8 cellular contexts compared by ENCODE assay signal in genomic region chr10:62817763-62818425, GRCh38. TPM values are rescaled to one million over a fixed set of nuclear protein-coding genes. Genes with fewer than 3 reads are reported as not detected.
DNase-seq lines count a peak whose midpoint lies in the region; ATAC-seq and TF ChIP-seq lines count a peak whose summit lies in the region.

No MANE protein-coding gene starts in this region.

- ATAC-seq in GM19395 (IDR thresholded peaks at IDR 0.05; ENCODE audit: unreplicated experiment) (peak; percentile 41), HG03457 (IDR thresholded peaks at IDR 0.05; ENCODE audit: unreplicated experiment) (peak; percentile 25), upper lobe of right lung (peak; percentile 83)

- H3K36me3 ChIP-seq in Peyer's patch (no peaks in the 10 kb centered on the region), upper lobe of right lung (no peaks in the 10 kb centered on the region)

- peaks cover 86% of the 10 kb centered on the region for H3K27me3 Mint-ChIP-seq in activated naive CD4-positive, alpha-beta T cell treated with anti-CD3 and anti-CD28 coated beads, Interleukin-2, amount 10 ng/mL, durations not matched to agents 7 days and 5 days

- intact Hi-C loops in upper lobe of right lung (cut with DNase I): loop anchor here (10.0 kb wide), 1 partner anchor 373 kb away; no protein-coding TSS in a partner anchor

- H3K4me1 ChIP-seq in Peyer's patch (peaks cover 8 to 34% (median 24%) of the 10 kb centered on the region in 4 donors), upper lobe of right lung (peaks cover 28% of the 10 kb centered on the region)

- H3K27ac ChIP-seq in Peyer's patch (peak overlapping the region; percentile 70 to 99 (median 88)), upper lobe of right lung (peak overlapping the region; percentile 86)

- H3K27ac Mint-ChIP-seq in activated naive CD4-positive, alpha-beta T cell treated with anti-CD3 and anti-CD28 coated beads, Interleukin-2, amount 10 ng/mL, durations not matched to agents 7 days and 5 days: peak overlapping the region; percentile 97

- no peaks in the 10 kb centered on the region for H3K9me3 Mint-ChIP-seq in activated naive CD4-positive, alpha-beta T cell treated with anti-CD3 and anti-CD28 coated beads, Interleukin-2, amount 10 ng/mL, durations not matched to agents 7 days and 5 days

- H3K9me3 ChIP-seq in Peyer's patch (no peaks in the 10 kb centered on the region), upper lobe of right lung (no peaks in the 10 kb centered on the region)

- peak overlapping the region; percentile 88 for H3K4me3 Mint-ChIP-seq in activated naive CD4-positive, alpha-beta T cell treated with anti-CD3 and anti-CD28 coated beads, Interleukin-2, amount 10 ng/mL, durations not matched to agents 7 days and 5 days

- DNase-seq in COLO668 (lab: John Stamatoyannopoulos, UW; ENCODE audit: unreplicated experiment): peak; percentile 82
- peak; percentile 76 to 88 (median 85) for DNase-seq in Peyer's patch
- DNase-seq in activated naive CD4-positive, alpha-beta T cell treated with anti-CD3 and anti-CD28 coated beads, Interleukin-2, amount 10 ng/mL, durations not matched to agents 7 days and 5 days: peak; percentile 75
- DNase-seq in globus pallidus (ENCODE audit: low spot score): peak; percentile 72
- DNase-seq in nucleus accumbens (lab: John Stamatoyannopoulos, UW): peak in 34 of 56 donors; percentile 12 to 73 (median 37)
- peak; percentile 92 for DNase-seq in upper lobe of right lung

- CTCF ChIA-PET in activated naive CD4-positive, alpha-beta T cell treated with anti-CD3 and anti-CD28 coated beads, Interleukin-2, amount 10 ng/mL, durations not matched to agents 7 days and 5 days (lab: Charles Lee): interaction anchor here (0.9 to 4.7 kb wide), 20 partner anchors 14 to 903 kb away, joined by 3 to 88 read pairs (median 4); partner anchors contain the start of gene ADO

- peaks cover 1% of the 10 kb centered on the region for H3K36me3 Mint-ChIP-seq in activated naive CD4-positive, alpha-beta T cell treated with anti-CD3 and anti-CD28 coated beads, Interleukin-2, amount 10 ng/mL, durations not matched to agents 7 days and 5 days

- peak overlapping the region; percentile 71 to 90 (median 82) for H3K4me3 ChIP-seq in Peyer's patch
- peak overlapping the region; percentile 88 for H3K4me3 ChIP-seq in upper lobe of right lung

- H3K27me3 ChIP-seq in Peyer's patch: peaks cover 0 to 16% of the 10 kb centered on the region in 2 donors
- H3K27me3 ChIP-seq in upper lobe of right lung: peaks cover 33% of the 10 kb centered on the region

- H3K4me1 Mint-ChIP-seq in activated naive CD4-positive, alpha-beta T cell treated with anti-CD3 and anti-CD28 coated beads, Interleukin-2, amount 10 ng/mL, durations not matched to agents 7 days and 5 days: peaks cover 35% of the 10 kb centered on the region

- no peak for TF ChIP-seq POLR2A in Peyer's patch (IDR thresholded peaks at IDR 0.05)

- TF ChIP-seq CTCF in Peyer's patch (IDR thresholded peaks at IDR 0.05) (peak; percentile 68 to 86 (median 76)), upper lobe of right lung (IDR thresholded peaks at IDR 0.05) (peak; percentile 88)

RNA-seq across cellular contexts. Expression of gene EGR2, which starts 1.7 kb away (rescaled TPM):
- total RNA-seq in Peyer's patch (1 to 10 TPM in 1 of 4 donors, under 1 TPM in 3; 0.53 to 5.0 (median 0.69) TPM), upper lobe of right lung (41.4 TPM)

RNA-seq across cellular contexts. Expression of gene ADO, which starts 13.4 kb away (rescaled TPM):
- total RNA-seq in Peyer's patch (10 to 100 TPM in 2 of 4 donors, 1 to 10 TPM in 2; 8.3 to 15.4 (median 12.0) TPM), upper lobe of right lung (16.5 TPM)

Comparison
In these comparisons a context has a peak if more than half of its experiments do, and no peak if none do; other contexts are left out.
1. Peak in every context shown above with its lines: DNase-seq, ATAC-seq, H3K4me3 ChIP-seq and H3K27ac ChIP-seq.
2. DNase-seq: peak in every context shown above with its lines; median percentile 92 in upper lobe of right lung; 85 in Peyer's patch; 82 in COLO668; 75 in activated naive CD4-positive, alpha-beta T cell treated with anti-CD3 and anti-CD28 coated beads, Interleukin-2, amount 10 ng/mL, durations not matched to agents 7 days and 5 days; 72 in globus pallidus; 37 in nucleus accumbens.
3. ATAC-seq: peak in every context shown above with its lines; median percentile 83 in upper lobe of right lung; 41 in GM19395; 25 in HG03457.